ENCODE assay signal across 23 cellular contexts in the genomic region with DNA sequence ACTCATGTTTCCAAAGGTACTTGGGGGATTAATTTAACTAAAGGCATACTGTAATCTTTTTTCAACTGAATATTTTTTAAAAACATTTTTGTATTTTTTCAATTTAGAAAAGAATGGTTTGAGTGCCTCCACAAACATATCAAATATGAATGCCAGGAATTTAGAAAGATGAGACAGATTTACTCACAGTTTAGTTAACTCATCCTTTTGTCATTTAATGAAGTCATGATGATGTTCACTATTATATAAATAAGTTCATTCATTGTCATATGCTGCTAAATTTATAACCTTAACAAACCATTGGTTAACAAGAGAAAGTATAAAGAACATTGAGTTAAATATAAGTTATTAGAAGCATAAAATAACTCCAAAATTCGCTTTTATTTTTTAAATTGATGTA. TPM values are rescaled to one million over a fixed set of nuclear protein-coding genes. Genes with fewer than 3 reads are reported as not detected.
"Had no signal": no experiment of that assay in that cellular context is flagged by ENCODE, and none has a peak within 500 bp of the region (broad histone marks: within the 10 kb centered on the region; RNA-seq: fewer than 3 reads in every experiment).

No MANE protein-coding gene starts in this region.

- ATAC-seq: activated CD4-positive, CD25-positive, alpha-beta regulatory T cell treated with anti-CD3 and anti-CD28 coated beads, Interleukin-2, amount 50 U/mL, for 24 hours; activated CD8-positive, alpha-beta memory T cell treated with anti-CD3 and anti-CD28 coated beads, Interleukin-2, amount 10 ng/mL, durations not matched to agents 7 days and 5 days; activated CD8-positive, alpha-beta T cell treated with anti-CD3 and anti-CD28 coated beads for 36 hours; body of pancreas; gastrocnemius medialis; left cardiac atrium; natural killer cell treated with Interleukin-12 subunit alpha and Interleukin-12 subunit beta and Interleukin-15 and Interleukin-18, amount 100 ng/mL, for 72 hours; psoas muscle; stimulated activated naive CD8-positive, alpha-beta T cell treated with anti-CD3 and anti-CD28 coated beads, Interleukin-15, Interleukin-2, amounts not matched to agents 100 U/mL and 50 U/mL, for 24 hours had no signal

- H3K4me1 ChIP-seq: gastrocnemius medialis, psoas muscle, right atrium auricular region had no signal

- DNase-seq: activated CD4-positive, alpha-beta T cell treated with anti-CD3 and anti-CD28 coated beads, Interleukin-2, amount 10 ng/mL, durations not matched to agents 24 days and 14 days; activated CD8-positive, alpha-beta memory T cell treated with anti-CD3 and anti-CD28 coated beads, Interleukin-2, amount 10 ng/mL, durations not matched to agents 7 days and 5 days; activated CD8-positive, alpha-beta T cell treated with anti-CD3 and anti-CD28 coated beads for 36 hours; activated gamma-delta T cell treated with Interleukin-2 at 50 U/mL for 16 hours; activated T-cell treated with anti-CD3 and anti-CD28 coated beads, Interleukin-2, amount 50 U/mL, for 1 hour; anterior cingulate cortex; body of pancreas; cortex of kidney; erythroblast; gastrocnemius medialis; hippocampal formation; left cardiac atrium; psoas muscle; stimulated activated CD4-positive, alpha-beta T cell treated with anti-CD3 and anti-CD28 coated beads, Interleukin-12 subunit alpha, Interleukin-12 subunit beta, amount 100 ng/mL, for 4 hours; stimulated activated CD4-positive, alpha-beta T cell treated with anti-CD3 and anti-CD28 coated beads, Interleukin-4, amount 100 ng/mL, for 4 hours; stimulated activated naive CD8-positive, alpha-beta T cell treated with anti-CD3 and anti-CD28 coated beads, Interleukin-15, Interleukin-2, amounts not matched to agents 100 U/mL and 50 U/mL, for 24 hours; substantia nigra; thyroid gland had no signal

- H3K4me3 ChIP-seq: body of pancreas, cardiac muscle cell, gastrocnemius medialis, psoas muscle, right atrium auricular region, thyroid gland had no signal

- H3K9me3 ChIP-seq: body of pancreas, gastrocnemius medialis, psoas muscle, right atrium auricular region, thyroid gland had no signal

- H3K27me3 ChIP-seq: body of pancreas, cardiac muscle cell, gastrocnemius medialis, right atrium auricular region, thyroid gland had no signal

- H3K27ac ChIP-seq: cardiac muscle cell, gastrocnemius medialis, psoas muscle, right atrium auricular region, thyroid gland, VCaP had no signal

- H3K36me3 ChIP-seq: cardiac muscle cell, gastrocnemius medialis, right atrium auricular region, thyroid gland had no signal

RNA-seq across cellular contexts. Expression of a gene that starts 50.0 kb away (rescaled TPM):
- total RNA-seq: activated CD4-positive, alpha-beta T cell treated with anti-CD3 and anti-CD28 coated beads, Interleukin-2, amount 10 ng/mL, durations not matched to agents 24 days and 14 days; activated CD8-positive, alpha-beta memory T cell treated with anti-CD3 and anti-CD28 coated beads, Interleukin-2, amount 10 ng/mL, durations not matched to agents 7 days and 5 days; activated CD8-positive, alpha-beta T cell treated with anti-CD3 and anti-CD28 coated beads for 36 hours; natural killer cell treated with Interleukin-12 subunit alpha and Interleukin-12 subunit beta and Interleukin-15 and Interleukin-18, amount 100 ng/mL, for 72 hours had no signal
